ENCODE assay signal across 15 cellular contexts in the genomic region with DNA sequence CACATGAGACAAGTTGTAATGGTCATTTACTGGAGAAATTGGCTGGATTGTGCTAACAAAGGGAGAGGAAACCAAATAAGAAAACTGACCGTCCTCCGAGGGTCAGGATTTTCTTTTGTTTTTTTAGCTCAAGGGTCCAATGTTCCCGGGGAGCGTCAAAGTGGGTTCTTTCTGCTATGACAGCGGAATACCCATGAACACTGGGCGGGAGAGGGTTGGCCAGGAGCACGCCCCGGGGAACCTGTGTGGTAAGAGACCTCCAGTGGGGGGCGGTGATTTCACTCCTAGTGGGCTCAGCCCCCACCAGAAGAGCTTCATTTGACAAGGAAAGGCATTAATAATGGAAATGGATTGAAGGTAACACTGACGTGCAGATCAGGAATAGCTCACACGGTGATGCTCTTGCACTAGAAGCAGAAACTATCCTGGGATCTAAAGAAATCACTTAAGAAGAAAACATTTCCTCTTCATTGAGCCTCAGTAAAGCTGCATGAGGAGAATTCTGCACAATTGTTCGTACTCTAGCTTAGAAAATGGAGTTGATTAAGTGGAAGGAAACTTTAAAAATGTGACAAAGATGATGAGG.
DNase-seq lines count a peak whose midpoint lies in the region; ATAC-seq and TF ChIP-seq lines count a peak whose summit lies in the region.
"Had no signal": no experiment of that assay in that cellular context is flagged by ENCODE, and none has a peak within 500 bp of the region (broad histone marks: within the 10 kb centered on the region; RNA-seq: fewer than 3 reads in every experiment).

No MANE protein-coding gene starts in this region.

- ATAC-seq in GM18520 (IDR thresholded peaks at IDR 0.05; ENCODE audit: unreplicated experiment) = no peak
- ATAC-seq: CD8-positive, alpha-beta T cell; left lung had no signal

- H2AK5ac ChIP-seq in mesendoderm (ENCODE audit: low read length) = no peak overlapping the region

- BruUV-seq in mammary epithelial cell (replicated peaks; lab: Mats Ljungman, UMichigan) = no TSS peak

- CTCF ChIA-PET in mammary epithelial cell (lab: Charles Lee; ENCODE audit: low non-redundant PET) = interaction anchor here (1.0 kb wide), 1 partner anchor 943 kb away, joined by 5 read pairs; no protein-coding TSS in a partner anchor

- H3K27me3 ChIP-seq in mammary epithelial cell (ENCODE audit: insufficient read depth, low read length) (no peaks in the 10 kb centered on the region), breast epithelium (no peaks in the 10 kb centered on the region), dorsolateral prefrontal cortex (peaks cover 0 to 6% (median 0%) of the 10 kb centered on the region in 45 donors), mesendoderm (ENCODE audit: insufficient read depth, low read length, poor library complexity) (no peaks in the 10 kb centered on the region), thyroid gland (no peaks in the 10 kb centered on the region), ascending aorta (no peaks in the 10 kb centered on the region)
- H3K27me3 ChIP-seq: left lung, right atrium auricular region, suprapubic skin had no signal

- TF ChIP-seq POLR2A in breast epithelium (IDR thresholded peaks at IDR 0.05) (no peak), thyroid gland (IDR thresholded peaks at IDR 0.05) (no peak)

- no peak overlapping the region for H3K18ac ChIP-seq in mesendoderm (ENCODE audit: low read length)

- H3K36me3 ChIP-seq in mammary epithelial cell (ENCODE audit: insufficient read depth, low read length) = no peaks in the 10 kb centered on the region
- no peaks in the 10 kb centered on the region for H3K36me3 ChIP-seq in breast epithelium
- H3K36me3 ChIP-seq in mesendoderm (ENCODE audit: control insufficient read depth, insufficient read depth, low read length) = no peaks in the 10 kb centered on the region
- H3K36me3 ChIP-seq in thyroid gland = no peaks in the 10 kb centered on the region
- no peaks in the 10 kb centered on the region for H3K36me3 ChIP-seq in ascending aorta
- H3K36me3 ChIP-seq: left lung, right atrium auricular region, suprapubic skin had no signal

- H4K20me1 ChIP-seq in mammary epithelial cell (ENCODE audit: insufficient read depth, low read length) = no peaks in the 10 kb centered on the region

- WGBS in mammary epithelial cell (ENCODE audit: low coverage, missing lambda C conversion rate) = 95% methylated on average over 11 of the region's 12 CpGs
- WGBS in mesendoderm (ENCODE audit: extremely low coverage, insufficient coverage, low lambda C conversion rate) = no CpG with 5 or more reads among the region's 12 CpGs
- 39 to 41% methylated on average over 12 of the region's 12 CpGs for WGBS in thyroid gland, 2 donors

- H3K23ac ChIP-seq in mesendoderm (ENCODE audit: low read length) = no peak overlapping the region

- H4K5ac ChIP-seq in mesendoderm (ENCODE audit: low read length) = no peak overlapping the region

- H4K8ac ChIP-seq in mesendoderm (ENCODE audit: low read depth, low read length) = no peak overlapping the region

- H2BK15ac ChIP-seq in mesendoderm (replicated peaks; ENCODE audit: low read depth) = peak overlapping the region; percentile 1

- DNase-seq in mammary epithelial cell (no peak), breast epithelium (ENCODE audit: low spot score in 2 of 2) (no peak), dorsolateral prefrontal cortex (no peak), mesendoderm (no peak), thyroid gland (peak; percentile 33 to 54), ascending aorta (ENCODE audit: low spot score in 2 of 2) (no peak)
- DNase-seq in effector CD8-positive, alpha-beta T cell (lab: John Stamatoyannopoulos, UW) = no peak
- DNase-seq: activated B cell treated with CpG ODN at 0.5 μM for 24 hours; CD8-positive, alpha-beta T cell; HCEC 1CT; left lung had no signal

- H3K79me2 ChIP-seq in mammary epithelial cell (ENCODE audit: insufficient read depth, low read length) (no peaks in the 10 kb centered on the region), mesendoderm (ENCODE audit: control insufficient read depth, insufficient read depth, low read length) (no peaks in the 10 kb centered on the region)

- intact Hi-C loops in mammary epithelial cell (cut with micrococcal nuclease) = loop anchor here (10.0 kb wide), 1 partner anchor 257 kb away; no protein-coding TSS in a partner anchor
- intact Hi-C loops in breast epithelium (cut with DNase I; ENCODE audit: low total_unique reads) = no loop called here
- intact Hi-C loops in dorsolateral prefrontal cortex (cut with DNase I) = loop anchor here (5.0 to 10.0 kb wide), 3 partner anchors 155 to 435 kb away; no protein-coding TSS in a partner anchor
- intact Hi-C loops in thyroid gland (cut with DNase I) = no loop called here
- intact Hi-C loops in ascending aorta (cut with DNase I) = loop anchor here (5.0 kb wide), 3 partner anchors 155 to 945 kb away; no protein-coding TSS in a partner anchor

- no peak overlapping the region for H3K27ac ChIP-seq in mammary epithelial cell (ENCODE audit: insufficient read depth, low read depth, low read length)
- H3K27ac ChIP-seq in breast epithelium = no peak overlapping the region
- H3K27ac ChIP-seq in dorsolateral prefrontal cortex = peak overlapping the region in 31 of 59 donors; percentile 3 to 78 (median 66)
- H3K27ac ChIP-seq in mesendoderm (ENCODE audit: low read depth, low read length) = no peak overlapping the region
- H3K27ac ChIP-seq in thyroid gland = no peak overlapping the region
- no peak overlapping the region for H3K27ac ChIP-seq in ascending aorta
- H3K27ac ChIP-seq: left lung, right atrium auricular region, RWPE1, suprapubic skin had no signal

- H3K56ac ChIP-seq in mesendoderm (ENCODE audit: low read length) = no peak overlapping the region

- in situ Hi-C loops in mammary epithelial cell (cut with MboI; ENCODE audit: low sequenced_read_pairs in 2 of 2) = loop anchor here (10.0 to 25.0 kb wide), 2 partner anchors 425 to 437 kb away; no protein-coding TSS in a partner anchor

- no peak overlapping the region for H3K4me2 ChIP-seq in mammary epithelial cell (ENCODE audit: insufficient read depth, low read depth, low read length)
- H3K4me2 ChIP-seq in mesendoderm (ENCODE audit: low read length) = no peak overlapping the region

- no peak overlapping the region for H2AFZ ChIP-seq in mammary epithelial cell (ENCODE audit: low read depth, low read length)

- H3K4me1 ChIP-seq in mammary epithelial cell (ENCODE audit: insufficient read depth, low read length) (peaks cover 7% of the 10 kb centered on the region), breast epithelium (no peaks in the 10 kb centered on the region), mesendoderm (ENCODE audit: control insufficient read depth, low read depth, low read length) (peaks cover 2% of the 10 kb centered on the region), thyroid gland (peaks cover 4 to 13% of the 10 kb centered on the region in 2 donors), ascending aorta (peaks cover 0 to 15% of the 10 kb centered on the region in 2 donors)
- H3K4me1 ChIP-seq: left lung, right atrium auricular region, suprapubic skin had no signal

- H3K4me3 ChIP-seq in mammary epithelial cell (replicated peaks in 1 of 3; ENCODE audit: insufficient read depth in 1 of 3, low read depth in 2 of 3, low read length in 3 of 3) = no peak overlapping the region
- no peak overlapping the region for H3K4me3 ChIP-seq in breast epithelium
- H3K4me3 ChIP-seq in dorsolateral prefrontal cortex = no peak overlapping the region
- no peak overlapping the region for H3K4me3 ChIP-seq in mesendoderm (ENCODE audit: low read length)
- H3K4me3 ChIP-seq in thyroid gland (replicated peaks in 1 of 3) = no peak overlapping the region
- H3K4me3 ChIP-seq in ascending aorta = no peak overlapping the region
- H3K4me3 ChIP-seq: left lung, right atrium auricular region, suprapubic skin had no signal

- H3K4ac ChIP-seq in mesendoderm (ENCODE audit: low read depth, low read length) = no peak overlapping the region

- H2BK5ac ChIP-seq in mesendoderm (ENCODE audit: low read length) = no peak overlapping the region

- TF ChIP-seq CTCF in mammary epithelial cell (conservative IDR thresholded peaks at IDR 0.05 in 1 of 2, IDR thresholded peaks at IDR 0.05 in 1 of 2; ENCODE audit: extremely low read depth in 1 of 2, insufficient read depth in 1 of 2, low read depth in 1 of 2, low read length in 2 of 2) (peak; percentile 2 to 7), breast epithelium (IDR thresholded peaks at IDR 0.05) (no peak), dorsolateral prefrontal cortex (IDR thresholded peaks at IDR 0.05 in 54 of 56, conservative IDR thresholded peaks at IDR 0.05 in 2 of 56; ENCODE audit: low read depth in 1 of 56, partially characterized antibody in 56 of 56) (peak in 1 of 56 donors; percentile 10), thyroid gland (IDR thresholded peaks at IDR 0.05) (peak in 5 of 6 experiments; percentile 11 to 64 (median 45)), ascending aorta (IDR thresholded peaks at IDR 0.05) (no peak)

- no peak overlapping the region for H2BK120ac ChIP-seq in mesendoderm (ENCODE audit: low read depth, low read length)

- H3K9ac ChIP-seq in mammary epithelial cell (ENCODE audit: insufficient read depth, low read length) (no peak overlapping the region), mesendoderm (ENCODE audit: low read length) (no peak overlapping the region)

- no peaks in the 10 kb centered on the region for H3K79me1 ChIP-seq in mesendoderm (ENCODE audit: low read length)

- H3K9me3 ChIP-seq in mammary epithelial cell (replicated peaks; ENCODE audit: insufficient read depth, low read length) (no peaks in the 10 kb centered on the region), breast epithelium (no peaks in the 10 kb centered on the region), thyroid gland (no peaks in the 10 kb centered on the region), ascending aorta (no peaks in the 10 kb centered on the region)
- H3K9me3 ChIP-seq: left lung, right atrium auricular region, suprapubic skin had no signal

- dilution Hi-C loops in mammary epithelial cell (cut with HindIII; ENCODE audit: low sequenced_read_pairs) = loop anchor here (5.0 kb wide), 1 partner anchor 60 kb away; no protein-coding TSS in a partner anchor

Comparison
In these comparisons a context has a peak if more than half of its experiments do, and no peak if none do; other contexts are left out.
1. CTCF ChIP-seq: peak in mammary epithelial cell (2 of 2) and thyroid gland (5 of 6); none in breast epithelium (0 of 3) and ascending aorta (0 of 3).
2. intact Hi-C loops: an anchor here in mammary epithelial cell (10.0 kb wide), dorsolateral prefrontal cortex (5.0 to 10.0 kb wide) and ascending aorta (5.0 kb wide); none called in breast epithelium and thyroid gland.
3. DNase-seq: peak in thyroid gland (2 of 2); none in mammary epithelial cell (single experiment), breast epithelium (0 of 2), dorsolateral prefrontal cortex (0 of 10), mesendoderm (single experiment), effector CD8-positive, alpha-beta T cell (single experiment) and ascending aorta (0 of 2).
4. H3K27ac ChIP-seq: peak in dorsolateral prefrontal cortex (31 of 59); none in mammary epithelial cell (single experiment), breast epithelium (0 of 2), mesendoderm (single experiment), thyroid gland (0 of 3) and ascending aorta (0 of 2).